In the genomic region with DNA sequence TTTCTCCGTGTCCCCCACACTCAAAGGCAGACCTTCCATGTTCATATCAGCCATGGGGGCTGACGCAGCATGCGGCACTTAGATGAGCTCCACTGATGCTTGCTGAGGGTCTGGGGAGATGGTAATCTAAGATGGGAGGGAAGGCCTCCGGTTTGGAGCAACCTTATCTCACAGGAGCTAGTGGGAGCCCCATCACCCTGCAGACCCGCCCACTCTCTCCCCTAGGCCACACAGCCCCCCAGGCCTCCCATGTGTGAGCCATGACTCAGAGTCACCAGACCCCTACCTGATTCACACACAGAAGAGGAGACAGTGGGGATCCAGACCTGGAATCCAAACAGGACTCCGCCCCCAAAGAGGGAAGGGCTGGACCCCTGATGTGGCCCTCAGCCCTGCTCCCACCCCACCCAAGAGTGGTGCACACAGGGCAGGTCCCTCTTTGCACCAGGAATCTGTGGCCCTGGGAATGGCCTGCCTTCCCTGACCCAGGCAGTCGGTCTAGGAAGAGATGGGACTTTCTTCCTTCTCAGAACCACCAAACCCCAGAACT, we compare ENCODE assay signal across 18 cellular contexts.
"Had no signal": no experiment of that assay in that cellular context is flagged by ENCODE, and none has a peak within 500 bp of the region (broad histone marks: within the 10 kb centered on the region; RNA-seq: fewer than 3 reads in every experiment).

No MANE protein-coding gene starts in this region.

- H3K4me3 Mint-ChIP-seq: activated B cell treated with CpG ODN at 0.5 μM for 24 hours; activated CD4-positive, alpha-beta memory T cell treated with anti-CD3 and anti-CD28 coated beads for 36 hours; activated naive CD8-positive, alpha-beta T cell treated with anti-CD3 and anti-CD28 coated beads, Interleukin-2, amount 10 ng/mL, durations not matched to agents 7 days and 5 days; brain; nephron progenitor cell had no signal

- H3K4me3 ChIP-seq: esophagus squamous epithelium had no signal

- H3K4me1 Mint-ChIP-seq: activated B cell treated with CpG ODN at 0.5 μM for 24 hours had no signal

- H3K27me3 Mint-ChIP-seq: brain had no signal

- H3K27ac Mint-ChIP-seq: activated B cell treated with CpG ODN at 0.5 μM for 24 hours; activated CD4-positive, alpha-beta memory T cell treated with anti-CD3 and anti-CD28 coated beads for 36 hours; activated naive CD8-positive, alpha-beta T cell treated with anti-CD3 and anti-CD28 coated beads, Interleukin-2, amount 10 ng/mL, durations not matched to agents 7 days and 5 days; brain; nephron progenitor cell; progenitor cell of endocrine pancreas had no signal

- H3K36me3 ChIP-seq: esophagus squamous epithelium had no signal

- H3K36me3 Mint-ChIP-seq: activated CD4-positive, alpha-beta memory T cell treated with anti-CD3 and anti-CD28 coated beads for 36 hours; activated naive CD8-positive, alpha-beta T cell treated with anti-CD3 and anti-CD28 coated beads, Interleukin-2, amount 10 ng/mL, durations not matched to agents 7 days and 5 days had no signal

- ATAC-seq: stimulated activated naive CD8-positive, alpha-beta T cell treated with anti-CD3 and anti-CD28 coated beads, Interleukin-15, Interleukin-2, amounts not matched to agents 100 U/mL and 50 U/mL, for 24 hours had no signal

- DNase-seq: activated B cell treated with CpG ODN at 0.5 μM for 24 hours; activated CD4-positive, alpha-beta memory T cell treated with anti-CD3 and anti-CD28 coated beads for 36 hours; activated CD4-positive, alpha-beta T cell treated with anti-CD3 and anti-CD28 coated beads for 4 hours; activated naive CD4-positive, alpha-beta T cell treated with Interleukin-2 at 50 U/mL for 16 hours; activated naive CD8-positive, alpha-beta T cell treated with anti-CD3 and anti-CD28 coated beads, Interleukin-2, amount 10 ng/mL, durations not matched to agents 7 days and 5 days; amygdala; cortex of kidney; esophagus squamous epithelium; hypothalamus; mammary epithelial cell; midbrain; nephron progenitor cell; occipital lobe; stimulated activated naive CD8-positive, alpha-beta T cell treated with anti-CD3 and anti-CD28 coated beads, Interleukin-15, Interleukin-2, amounts not matched to agents 100 U/mL and 50 U/mL, for 24 hours; T-helper 9 cell; trophoblast cell had no signal
